In genomic region chr1:54842206-54842915, GRCh38 we compare ENCODE assay signal across 29 cellular contexts. TPM values are rescaled to one million over a fixed set of nuclear protein-coding genes. Genes with fewer than 3 reads are reported as not detected.
DNase-seq lines count a peak whose midpoint lies in the region; ATAC-seq, FAIRE-seq and TF ChIP-seq lines count a peak whose summit lies in the region.
"Had no signal": no experiment of that assay in that cellular context is flagged by ENCODE, and none has a peak within 500 bp of the region (broad histone marks: within the 10 kb centered on the region; RNA-seq: fewer than 3 reads in every experiment).

No MANE protein-coding gene starts in this region.

- H3K4me3 ChIP-seq in HepG2 (replicated peaks in 1 of 3; ENCODE audit: insufficient read depth in 1 of 3, low read depth in 2 of 3, low read length in 3 of 3) (no peak overlapping the region), right lobe of liver (no peak overlapping the region), fibroblast of mammary gland (ENCODE audit: control insufficient read depth, low read depth, low read length) (no peak overlapping the region), vagina (no peak overlapping the region)
- H3K4me3 ChIP-seq in CD8-positive, alpha-beta memory T cell (ENCODE audit: low read length) = no peak overlapping the region
- H3K4me3 ChIP-seq: BLaER1 treated with 17β-estradiol and CSF1 and Interleukin-3, amounts not matched to agents 10 nM and 100 nM; SJSA1 had no signal

- intact Hi-C loops in HepG2 (cut with micrococcal nuclease; ENCODE audit: unreplicated experiment) = no loop called here
- intact Hi-C loops in right lobe of liver (cut with DNase I) = no loop called here
- intact Hi-C loops in vagina (cut with DNase I) = no loop called here

- ATAC-seq in HepG2 = peak; percentile 1
- ATAC-seq in right lobe of liver = no peak
- no peak for ATAC-seq in stimulated activated effector memory CD8-positive, alpha-beta T cell treated with anti-CD3 and anti-CD28 coated beads, Interleukin-12 subunit alpha, Interleukin-12 subunit beta, amount 100 ng/mL, for 72 hours
- no peak for ATAC-seq in GM18505 (IDR thresholded peaks at IDR 0.05; ENCODE audit: unreplicated experiment)

- H3K9ac ChIP-seq in HepG2 (ENCODE audit: insufficient read depth, low read depth, low read length) = no peak overlapping the region
- H3K9ac ChIP-seq: BLaER1 treated with 17β-estradiol and CSF1 and Interleukin-3, amounts not matched to agents 10 nM and 100 nM had no signal

- H3K27me3 ChIP-seq in HepG2 (ENCODE audit: control insufficient read depth in 1 of 2, insufficient read depth in 2 of 2, low read length in 2 of 2) (no peaks in the 10 kb centered on the region; a peak in 1 of 5 replicates), right lobe of liver (no peaks in the 10 kb centered on the region), vagina (no peaks in the 10 kb centered on the region)
- H3K27me3 ChIP-seq in CD8-positive, alpha-beta memory T cell (ENCODE audit: insufficient read depth, low read length, poor library complexity, severe bottlenecking) = no peaks in the 10 kb centered on the region
- H3K27me3 ChIP-seq: BLaER1 treated with 17β-estradiol and CSF1 and Interleukin-3, amounts not matched to agents 10 nM and 100 nM; SJSA1 had no signal

- no peaks in the 10 kb centered on the region for H4K20me1 ChIP-seq in HepG2 (ENCODE audit: insufficient read depth, low read length)
- H4K20me1 ChIP-seq: BLaER1 treated with 17β-estradiol and CSF1 and Interleukin-3, amounts not matched to agents 10 nM and 100 nM had no signal

- no peak overlapping the region for H3K4me2 ChIP-seq in HepG2 (ENCODE audit: low read depth, low read length)

- no peaks in the 10 kb centered on the region for H3K9me3 ChIP-seq in HepG2 (ENCODE audit: low read length)
- H3K9me3 ChIP-seq in right lobe of liver = no peaks in the 10 kb centered on the region
- H3K9me3 ChIP-seq in vagina = no peaks in the 10 kb centered on the region
- no peaks in the 10 kb centered on the region for H3K9me3 ChIP-seq in CD8-positive, alpha-beta memory T cell (ENCODE audit: low read length)
- H3K9me3 ChIP-seq: Caco-2, SJSA1 had no signal

- POLR2A ChIA-PET in HepG2 (lab: Yijun Ruan, JAX) = no interaction called here
- POLR2A ChIA-PET in CD8-positive, alpha-beta memory T cell (lab: Charles Lee) = no interaction called here

- WGBS in HepG2 (ENCODE audit: low lambda C conversion rate) = 89% methylated on average over 9 of the region's 10 CpGs
- WGBS in right lobe of liver (ENCODE audit: insufficient coverage, low coverage, low lambda C conversion rate, missing lambda C conversion rate) = 85% methylated on average over 2 of the region's 10 CpGs

- H3K4me1 ChIP-seq in HepG2 (ENCODE audit: insufficient read depth, low read length) (peaks cover 8% of the 10 kb centered on the region; the same call in 1 of the 2 replicates), right lobe of liver (peaks cover 0 to 1% (median 0%) of the 10 kb centered on the region in 4 donors), vagina (no peaks in the 10 kb centered on the region)
- no peaks in the 10 kb centered on the region for H3K4me1 ChIP-seq in CD8-positive, alpha-beta memory T cell (ENCODE audit: insufficient read depth, low read length)
- H3K4me1 ChIP-seq: Caco-2, SJSA1 had no signal

- BruUV-seq in HepG2 (replicated peaks; lab: Mats Ljungman, UMichigan) = no TSS peak

- TF ChIP-seq EP300 in HepG2 (IDR thresholded peaks at IDR 0.05; ENCODE audit: low read depth in 2 of 2, low read length in 2 of 2) = no peak
- TF ChIP-seq EP300 in HepG2 (CRISPR knock-in tag; IDR thresholded peaks at IDR 0.05; ENCODE audit: borderline replicate concordance) = no peak

- TF ChIP-seq RAD21 in HepG2 (CRISPR knock-in tag; IDR thresholded peaks at IDR 0.05) = no peak

- H3K36me3 Mint-ChIP-seq in stimulated activated effector memory CD8-positive, alpha-beta T cell treated with anti-CD3 and anti-CD28 coated beads, Interleukin-12 subunit alpha, Interleukin-12 subunit beta, amount 100 ng/mL, for 72 hours = no peaks in the 10 kb centered on the region
- no peaks in the 10 kb centered on the region for H3K36me3 Mint-ChIP-seq in activated naive CD4-positive, alpha-beta T cell treated with anti-CD3 and anti-CD28 coated beads, Interleukin-2, amount 10 ng/mL, durations not matched to agents 7 days and 5 days
- H3K36me3 Mint-ChIP-seq in CD8-positive, alpha-beta memory T cell = peaks cover 0 to 16% (median 5%) of the 10 kb centered on the region in 3 donors

- in situ Hi-C loops in HepG2 (cut with HindIII; ENCODE audit: extremely low pct_ligation_motif_present, low pct_unique_long_range_greater_than_20kb) = no loop called here

- H3K27ac ChIP-seq in HepG2 (ENCODE audit: extremely low read length, insufficient read depth, low read length) (no peak overlapping the region), right lobe of liver (no peak overlapping the region), vagina (no peak overlapping the region)
- no peak overlapping the region for H3K27ac ChIP-seq in CD8-positive, alpha-beta memory T cell (ENCODE audit: low read depth, low read length)
- H3K27ac ChIP-seq: BLaER1 treated with 17β-estradiol and CSF1 and Interleukin-3, amounts not matched to agents 10 nM and 100 nM; HL-60; SJSA1 had no signal

- CTCF ChIA-PET in HepG2 (lab: Yijun Ruan, JAX; ENCODE audit: low intra/inter-chr PET ratio, low total read pairs) = no interaction called here
- CTCF ChIA-PET in activated naive CD4-positive, alpha-beta T cell treated with anti-CD3 and anti-CD28 coated beads, Interleukin-2, amount 10 ng/mL, durations not matched to agents 7 days and 5 days (lab: Charles Lee) = no interaction called here
- CTCF ChIA-PET in CD8-positive, alpha-beta memory T cell (lab: Charles Lee) = no interaction called here

- no peak overlapping the region for H3K4me3 Mint-ChIP-seq in stimulated activated effector memory CD8-positive, alpha-beta T cell treated with anti-CD3 and anti-CD28 coated beads, Interleukin-12 subunit alpha, Interleukin-12 subunit beta, amount 100 ng/mL, for 72 hours
- no peak overlapping the region for H3K4me3 Mint-ChIP-seq in activated naive CD4-positive, alpha-beta T cell treated with anti-CD3 and anti-CD28 coated beads, Interleukin-2, amount 10 ng/mL, durations not matched to agents 7 days and 5 days
- H3K4me3 Mint-ChIP-seq in CD8-positive, alpha-beta memory T cell = no peak overlapping the region
- H3K4me3 Mint-ChIP-seq: CD4-positive, alpha-beta T cell had no signal

- no peaks in the 10 kb centered on the region for H3K9me3 Mint-ChIP-seq in stimulated activated effector memory CD8-positive, alpha-beta T cell treated with anti-CD3 and anti-CD28 coated beads, Interleukin-12 subunit alpha, Interleukin-12 subunit beta, amount 100 ng/mL, for 72 hours
- H3K9me3 Mint-ChIP-seq in activated naive CD4-positive, alpha-beta T cell treated with anti-CD3 and anti-CD28 coated beads, Interleukin-2, amount 10 ng/mL, durations not matched to agents 7 days and 5 days = no peaks in the 10 kb centered on the region
- no peaks in the 10 kb centered on the region for H3K9me3 Mint-ChIP-seq in CD8-positive, alpha-beta memory T cell
- H3K9me3 Mint-ChIP-seq: CD4-positive, alpha-beta T cell had no signal

- H3K27ac Mint-ChIP-seq in stimulated activated effector memory CD8-positive, alpha-beta T cell treated with anti-CD3 and anti-CD28 coated beads, Interleukin-12 subunit alpha, Interleukin-12 subunit beta, amount 100 ng/mL, for 72 hours = peak overlapping the region; percentile 62
- no peak overlapping the region for H3K27ac Mint-ChIP-seq in activated naive CD4-positive, alpha-beta T cell treated with anti-CD3 and anti-CD28 coated beads, Interleukin-2, amount 10 ng/mL, durations not matched to agents 7 days and 5 days
- H3K27ac Mint-ChIP-seq in CD8-positive, alpha-beta memory T cell = no peak overlapping the region
- H3K27ac Mint-ChIP-seq: CD4-positive, alpha-beta T cell had no signal

- H2AFZ ChIP-seq in HepG2 (ENCODE audit: low read length) = no peak overlapping the region

- TF ChIP-seq POLR2A in HepG2 (IDR thresholded peaks at IDR 0.05; ENCODE audit: insufficient read depth in 1 of 2, low read depth in 2 of 2, low read length in 2 of 2) (no peak), right lobe of liver (IDR thresholded peaks at IDR 0.05) (no peak), vagina (IDR thresholded peaks at IDR 0.05) (no peak), GM18505 (IDR thresholded peaks at IDR 0.05; ENCODE audit: borderline replicate concordance, extremely low read depth, insufficient read depth, insufficient read length) (no peak)

- TF ChIP-seq CTCF in HepG2 (CRISPR knock-in tag; IDR thresholded peaks at IDR 0.05) (no peak), right lobe of liver (IDR thresholded peaks at IDR 0.05) (no peak), fibroblast of mammary gland (conservative IDR thresholded peaks at IDR 0.05; ENCODE audit: control insufficient read depth, insufficient read depth, low read depth, low read length) (no peak), vagina (IDR thresholded peaks at IDR 0.05) (no peak)

- no peaks in the 10 kb centered on the region for H3K79me2 ChIP-seq in HepG2 (ENCODE audit: insufficient read depth, low read length)

- H3K4me1 Mint-ChIP-seq in stimulated activated effector memory CD8-positive, alpha-beta T cell treated with anti-CD3 and anti-CD28 coated beads, Interleukin-12 subunit alpha, Interleukin-12 subunit beta, amount 100 ng/mL, for 72 hours = no peaks in the 10 kb centered on the region
- H3K4me1 Mint-ChIP-seq in activated naive CD4-positive, alpha-beta T cell treated with anti-CD3 and anti-CD28 coated beads, Interleukin-2, amount 10 ng/mL, durations not matched to agents 7 days and 5 days = no peaks in the 10 kb centered on the region
- H3K4me1 Mint-ChIP-seq in CD8-positive, alpha-beta memory T cell = no peaks in the 10 kb centered on the region

- DNase-seq in HepG2 (ENCODE audit: low spot score) (no peak), right lobe of liver (no peak), fibroblast of mammary gland (ENCODE audit: low read depth) (peak; percentile 20), vagina (ENCODE audit: extremely low spot score in 2 of 2) (peak; percentile 56 to 61)
- DNase-seq in stimulated activated effector memory CD8-positive, alpha-beta T cell treated with anti-CD3 and anti-CD28 coated beads, Interleukin-12 subunit alpha, Interleukin-12 subunit beta, amount 100 ng/mL, for 72 hours (ENCODE audit: low spot score in 2 of 2) = no peak
- no peak for DNase-seq in activated naive CD4-positive, alpha-beta T cell treated with anti-CD3 and anti-CD28 coated beads, Interleukin-2, amount 10 ng/mL, durations not matched to agents 7 days and 5 days
- no peak for DNase-seq in CD8-positive, alpha-beta memory T cell
- DNase-seq: Caco-2; CD4-positive, alpha-beta T cell; DMS79 treated with DMSO at 0.1 percent for 48 hours; GF-D8; NCI-H1092; NCI-H1417 treated with DMSO at 0.1 percent for 48 hours; NCI-H1694 treated with DMSO at 0.1 percent for 48 hours; NCI-H2081; NCI-H226; NCI-H510A; NCI-H69; Right ventricle myocardium superior; RPMI8226 had no signal

- peaks cover 2% of the 10 kb centered on the region for H3K27me3 Mint-ChIP-seq in activated naive CD4-positive, alpha-beta T cell treated with anti-CD3 and anti-CD28 coated beads, Interleukin-2, amount 10 ng/mL, durations not matched to agents 7 days and 5 days
- peaks cover 0 to 2% of the 10 kb centered on the region in 2 donors for H3K27me3 Mint-ChIP-seq in CD8-positive, alpha-beta memory T cell
- H3K27me3 Mint-ChIP-seq: CD4-positive, alpha-beta T cell had no signal

- H3K36me3 ChIP-seq in HepG2 (replicated peaks in 1 of 2; ENCODE audit: control insufficient read depth in 1 of 2, insufficient read depth in 2 of 2, low read length in 2 of 2) (no peaks in the 10 kb centered on the region), right lobe of liver (no peaks in the 10 kb centered on the region), vagina (no peaks in the 10 kb centered on the region)
- no peaks in the 10 kb centered on the region for H3K36me3 ChIP-seq in CD8-positive, alpha-beta memory T cell (ENCODE audit: insufficient read depth, low read length)
- H3K36me3 ChIP-seq: BLaER1 treated with 17β-estradiol and CSF1 and Interleukin-3, amounts not matched to agents 10 nM and 100 nM; SJSA1 had no signal

- no peak for FAIRE-seq in HepG2 (lab: Jason Lieb, UNC)
- FAIRE-seq: A204.1, GM12891, GM19239 had no signal

RNA-seq across cellular contexts. Expression of gene TTC22, which starts 41.2 kb away (rescaled TPM):
- total RNA-seq in HepG2 (2016; rRNA removed; fragmentation: Illumina TruSeq; extraction: Trizol) (not detected in 2 replicates), right lobe of liver (1 to 10 TPM; 2.7 to 8.9 (median 4.7) TPM), vagina (43.5 TPM)
- not detected in 2 replicates for total RNA-seq in HepG2 (2016; cell fraction: cytosol; rRNA removed; fragmentation: Illumina TruSeq; extraction: Trizol; ENCODE audit: low read depth)
- total RNA-seq in HepG2 (2016; cell fraction: insoluble cytoplasmic fraction; rRNA removed; fragmentation: Illumina TruSeq; extraction: Trizol) = not detected in 2 replicates
- total RNA-seq in HepG2 (2016; cell fraction: membrane; rRNA removed; fragmentation: Illumina TruSeq; extraction: Trizol) = not detected in 2 replicates
- total RNA-seq in HepG2 (2016; cell fraction: nucleus; rRNA removed; fragmentation: Illumina TruSeq; extraction: Trizol) = not detected in 2 replicates
- not detected in 2 replicates for polyA plus RNA-seq in HepG2 (2011; rRNA removed)
- not detected in 2 replicates for polyA plus RNA-seq in HepG2 (2011; cell fraction: cytosol; rRNA removed)
- polyA plus RNA-seq in HepG2 (2011; cell fraction: nucleus; rRNA removed) = not detected in 2 replicates
- polyA plus RNA-seq in HepG2 (2012) = not detected in 2 replicates
- polyA plus RNA-seq in HepG2 (2016; cell fraction: cytosol; fragmentation: Illumina TruSeq; extraction: Trizol; ENCODE audit: low read depth) = not detected in 2 replicates
- polyA plus RNA-seq in HepG2 (2016; cell fraction: insoluble cytoplasmic fraction; fragmentation: Illumina TruSeq; extraction: Trizol; ENCODE audit: low read depth) = not detected in 2 replicates
- not detected in 2 replicates for polyA plus RNA-seq in HepG2 (2016; cell fraction: membrane; fragmentation: Illumina TruSeq; extraction: Trizol; ENCODE audit: low read depth)
- polyA plus RNA-seq in HepG2 (2016; cell fraction: nucleus; fragmentation: Illumina TruSeq; extraction: Trizol; ENCODE audit: insufficient read depth, low read depth) = not detected in 2 replicates
- polyA minus RNA-seq in HepG2 (2011; rRNA and poly(A)+ RNA removed; ENCODE audit: low replicate concordance) = 0.05 TPM in 1 of 2 replicates, not detected in the other
- polyA minus RNA-seq in HepG2 (2011; cell fraction: cytosol; rRNA and poly(A)+ RNA removed) = 1.1 TPM in 1 of 2 replicates, not detected in the other
- not detected in 2 replicates for polyA minus RNA-seq in HepG2 (2011; cell fraction: nucleus; rRNA and poly(A)+ RNA removed)
- total RNA-seq in CD8-positive, alpha-beta memory T cell = 1 to 10 TPM; 2.8 to 2.9 TPM
- polyA plus RNA-seq in CD8-positive, alpha-beta memory T cell = 5.6 TPM
- total RNA-seq: H4, Right ventricle myocardium superior, SJSA1 had no signal
- polyA plus RNA-seq: AG04450 had no signal

RNA-seq across cellular contexts. Expression of gene DHCR24, which starts 44.6 kb away (rescaled TPM):
- total RNA-seq in HepG2 (2016; rRNA removed; fragmentation: Illumina TruSeq; extraction: Trizol) (250 and 448 TPM in 2 replicates), right lobe of liver (1,000 to 10,000 TPM in 1 of 6 experiments, 100 to 1,000 TPM in 5; 319 to 1,976 (median 596) TPM), vagina (141 TPM)
- total RNA-seq in HepG2 (2016; cell fraction: cytosol; rRNA removed; fragmentation: Illumina TruSeq; extraction: Trizol; ENCODE audit: low read depth) = 49.9 and 51.0 TPM in 2 replicates
- 228 and 439 TPM in 2 replicates for total RNA-seq in HepG2 (2016; cell fraction: insoluble cytoplasmic fraction; rRNA removed; fragmentation: Illumina TruSeq; extraction: Trizol)
- total RNA-seq in HepG2 (2016; cell fraction: membrane; rRNA removed; fragmentation: Illumina TruSeq; extraction: Trizol) = 153 and 157 TPM in 2 replicates
- total RNA-seq in HepG2 (2016; cell fraction: nucleus; rRNA removed; fragmentation: Illumina TruSeq; extraction: Trizol) = 410 and 468 TPM in 2 replicates
- polyA plus RNA-seq in HepG2 (2011; rRNA removed) = 374 and 484 TPM in 2 replicates
- 348 and 453 TPM in 2 replicates for polyA plus RNA-seq in HepG2 (2011; cell fraction: cytosol; rRNA removed)
- polyA plus RNA-seq in HepG2 (2011; cell fraction: nucleus; rRNA removed) = 376 and 486 TPM in 2 replicates
- 453 and 672 TPM in 2 replicates for polyA plus RNA-seq in HepG2 (2012)
- polyA plus RNA-seq in HepG2 (2016; cell fraction: cytosol; fragmentation: Illumina TruSeq; extraction: Trizol; ENCODE audit: low read depth) = 36.9 and 39.3 TPM in 2 replicates
- polyA plus RNA-seq in HepG2 (2016; cell fraction: insoluble cytoplasmic fraction; fragmentation: Illumina TruSeq; extraction: Trizol; ENCODE audit: low read depth) = 202 and 215 TPM in 2 replicates
- 86.7 and 89.8 TPM in 2 replicates for polyA plus RNA-seq in HepG2 (2016; cell fraction: membrane; fragmentation: Illumina TruSeq; extraction: Trizol; ENCODE audit: low read depth)
- 516 and 527 TPM in 2 replicates for polyA plus RNA-seq in HepG2 (2016; cell fraction: nucleus; fragmentation: Illumina TruSeq; extraction: Trizol; ENCODE audit: insufficient read depth, low read depth)
- polyA minus RNA-seq in HepG2 (2011; rRNA and poly(A)+ RNA removed; ENCODE audit: low replicate concordance) = 777 and 2,246 TPM in 2 replicates
- 316 and 502 TPM in 2 replicates for polyA minus RNA-seq in HepG2 (2011; cell fraction: cytosol; rRNA and poly(A)+ RNA removed)
- polyA minus RNA-seq in HepG2 (2011; cell fraction: nucleus; rRNA and poly(A)+ RNA removed) = 197 and 218 TPM in 2 replicates
- total RNA-seq in CD8-positive, alpha-beta memory T cell = 10 to 100 TPM; 54.6 to 59.8 TPM
- 2.6 TPM for polyA plus RNA-seq in CD8-positive, alpha-beta memory T cell

Comparison
In these comparisons a context has a peak if more than half of its experiments do, and no peak if none do; other contexts are left out.
1. DNase-seq: peak in fibroblast of mammary gland (single experiment) and vagina (2 of 2); none in HepG2 (single experiment), right lobe of liver (0 of 3), stimulated activated effector memory CD8-positive, alpha-beta T cell treated with anti-CD3 and anti-CD28 coated beads, Interleukin-12 subunit alpha, Interleukin-12 subunit beta, amount 100 ng/mL, for 72 hours (0 of 2), activated naive CD4-positive, alpha-beta T cell treated with anti-CD3 and anti-CD28 coated beads, Interleukin-2, amount 10 ng/mL, durations not matched to agents 7 days and 5 days (single experiment) and CD8-positive, alpha-beta memory T cell (0 of 5).